In genomic region chr3:52052831-52053306, GRCh38 we compare ENCODE assay signal across 1 cellular context.
TF ChIP-seq lines count a peak whose summit lies in the region.

No MANE protein-coding gene starts in this region.

TF ChIP-seq in neural cell, 6 proteins besides CTCF, POLR2A, EP300 and RAD21 (continued from another document):
- TF ChIP-seq, protein P1, sequence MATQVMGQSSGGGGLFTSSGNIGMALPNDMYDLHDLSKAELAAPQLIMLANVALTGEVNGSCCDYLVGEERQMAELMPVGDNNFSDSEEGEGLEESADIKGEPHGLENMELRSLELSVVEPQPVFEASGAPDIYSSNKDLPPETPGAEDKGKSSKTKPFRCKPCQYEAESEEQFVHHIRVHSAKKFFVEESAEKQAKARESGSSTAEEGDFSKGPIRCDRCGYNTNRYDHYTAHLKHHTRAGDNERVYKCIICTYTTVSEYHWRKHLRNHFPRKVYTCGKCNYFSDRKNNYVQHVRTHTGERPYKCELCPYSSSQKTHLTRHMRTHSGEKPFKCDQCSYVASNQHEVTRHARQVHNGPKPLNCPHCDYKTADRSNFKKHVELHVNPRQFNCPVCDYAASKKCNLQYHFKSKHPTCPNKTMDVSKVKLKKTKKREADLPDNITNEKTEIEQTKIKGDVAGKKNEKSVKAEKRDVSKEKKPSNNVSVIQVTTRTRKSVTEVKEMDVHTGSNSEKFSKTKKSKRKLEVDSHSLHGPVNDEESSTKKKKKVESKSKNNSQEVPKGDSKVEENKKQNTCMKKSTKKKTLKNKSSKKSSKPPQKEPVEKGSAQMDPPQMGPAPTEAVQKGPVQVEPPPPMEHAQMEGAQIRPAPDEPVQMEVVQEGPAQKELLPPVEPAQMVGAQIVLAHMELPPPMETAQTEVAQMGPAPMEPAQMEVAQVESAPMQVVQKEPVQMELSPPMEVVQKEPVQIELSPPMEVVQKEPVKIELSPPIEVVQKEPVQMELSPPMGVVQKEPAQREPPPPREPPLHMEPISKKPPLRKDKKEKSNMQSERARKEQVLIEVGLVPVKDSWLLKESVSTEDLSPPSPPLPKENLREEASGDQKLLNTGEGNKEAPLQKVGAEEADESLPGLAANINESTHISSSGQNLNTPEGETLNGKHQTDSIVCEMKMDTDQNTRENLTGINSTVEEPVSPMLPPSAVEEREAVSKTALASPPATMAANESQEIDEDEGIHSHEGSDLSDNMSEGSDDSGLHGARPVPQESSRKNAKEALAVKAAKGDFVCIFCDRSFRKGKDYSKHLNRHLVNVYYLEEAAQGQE (IDR thresholded peaks at IDR 0.05; ENCODE audit: borderline replicate concordance), result no peak
